ENCODE assay signal across 13 cellular contexts in the genomic region with DNA sequence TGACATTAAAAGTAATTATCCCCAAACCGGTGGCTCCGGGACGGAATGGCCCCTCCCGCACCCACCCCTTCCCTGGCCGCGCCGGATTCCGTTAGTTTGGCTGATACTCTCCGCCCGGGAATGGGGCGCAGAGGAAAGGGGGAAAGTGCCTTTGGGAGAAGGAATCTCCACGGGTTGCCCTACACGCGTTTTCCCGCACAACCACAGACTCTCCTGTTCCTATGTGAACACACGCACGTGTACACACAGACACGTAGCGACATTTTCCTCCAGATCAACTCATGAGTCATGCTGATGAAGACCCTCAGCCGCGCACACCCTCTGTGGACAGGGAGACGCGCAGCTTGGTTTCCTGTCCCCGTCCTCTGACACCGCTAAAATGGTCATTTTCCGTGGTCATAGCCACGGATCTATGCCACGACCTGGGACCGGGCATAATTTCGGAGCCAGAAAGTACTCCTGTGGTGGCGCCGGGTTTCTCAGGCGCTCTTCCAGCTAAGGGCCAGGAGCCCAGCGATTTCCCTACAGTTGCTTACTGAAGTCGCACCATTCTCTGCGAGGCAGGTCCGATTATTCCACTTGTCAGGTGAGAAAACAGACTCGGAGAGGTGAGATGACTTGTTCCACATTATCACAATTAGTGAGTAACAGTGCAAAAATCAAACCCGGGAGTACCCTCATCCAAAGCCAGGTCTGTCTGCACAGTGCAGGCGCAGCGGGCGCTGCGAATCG. TPM values are rescaled to one million over a fixed set of nuclear protein-coding genes. Genes with fewer than 3 reads are reported as not detected.
DNase-seq lines count a peak whose midpoint lies in the region; ATAC-seq and TF ChIP-seq lines count a peak whose summit lies in the region.
"Had no signal": no experiment of that assay in that cellular context is flagged by ENCODE, and none has a peak within 500 bp of the region (broad histone marks: within the 10 kb centered on the region; RNA-seq: fewer than 3 reads in every experiment).

No MANE protein-coding gene starts in this region.

- no peaks in the 10 kb centered on the region for H3K36me3 Mint-ChIP-seq in activated T-cell treated with anti-CD3 and anti-CD28 coated beads, Interleukin-2, amount 50 U/mL, for 24 hours (ENCODE audit: low read depth)
- peaks cover 2% of the 10 kb centered on the region for H3K36me3 Mint-ChIP-seq in activated B cell treated with CpG ODN at 0.5 μM for 24 hours (ENCODE audit: low read depth)

- H3K9me3 ChIP-seq in iPS-20b (ENCODE audit: insufficient read depth, low read depth, low read length): peaks cover 12% of the 10 kb centered on the region; the same call in 1 of the 2 replicates
- no peaks in the 10 kb centered on the region for H3K9me3 ChIP-seq in breast epithelium

- no peaks in the 10 kb centered on the region for H3K9me3 Mint-ChIP-seq in activated T-cell treated with anti-CD3 and anti-CD28 coated beads, Interleukin-2, amount 50 U/mL, for 24 hours
- H3K9me3 Mint-ChIP-seq in activated B cell treated with CpG ODN at 0.5 μM for 24 hours: no peaks in the 10 kb centered on the region
- H3K9me3 Mint-ChIP-seq: activated naive CD4-positive, alpha-beta T cell treated with anti-CD3 and anti-CD28 coated beads, Interleukin-2, amount 50 U/mL, for 72 hours had no signal

- H3K27ac ChIP-seq in iPS-20b (ENCODE audit: low read length) (no peak overlapping the region), breast epithelium (no peak overlapping the region)
- H3K27ac ChIP-seq: RWPE1 had no signal

- CTCF ChIA-PET in activated B cell treated with CpG ODN at 0.5 μM for 24 hours (lab: Charles Lee): no interaction called here

- DNase-seq in activated T-cell treated with anti-CD3 and anti-CD28 coated beads, Interleukin-2, amount 50 U/mL, for 24 hours: peak; percentile 31
- DNase-seq in activated T-cell treated with anti-CD3 and anti-CD28 coated beads for 4 hours (no peak), activated B cell treated with CpG ODN at 0.5 μM for 24 hours (no peak), breast epithelium (ENCODE audit: low spot score in 2 of 2) (no peak), NCI-H1092 treated with DMSO at 0.1 percent for 48 hours (lab: John Stamatoyannopoulos, UW) (no peak)
- peak; percentile 6 for DNase-seq in stimulated activated naive CD8-positive, alpha-beta T cell treated with anti-CD3 and anti-CD28 coated beads, Interleukin-15, Interleukin-2, amounts not matched to agents 100 U/mL and 50 U/mL, for 24 hours
- DNase-seq: GOT3, Karpas-422, NCI-H446 treated with DMSO at 0.1 percent for 48 hours had no signal

- peaks cover 3% of the 10 kb centered on the region; the same call in 1 of the 2 replicates for H3K4me1 ChIP-seq in iPS-20b (ENCODE audit: insufficient read depth, low read length)
- H3K4me1 ChIP-seq in breast epithelium: peaks cover 4 to 6% of the 10 kb centered on the region in 2 donors

- ATAC-seq in activated B cell treated with CpG ODN at 0.5 μM for 24 hours (ENCODE audit: low read depth) (no peak), HG03460 (IDR thresholded peaks at IDR 0.05; ENCODE audit: unreplicated experiment) (no peak)
- no peak for ATAC-seq in stimulated activated naive CD8-positive, alpha-beta T cell treated with anti-CD3 and anti-CD28 coated beads, Interleukin-15, Interleukin-2, amounts not matched to agents 100 U/mL and 50 U/mL, for 24 hours
- ATAC-seq: activated naive CD4-positive, alpha-beta T cell treated with anti-CD3 and anti-CD28 coated beads, Interleukin-2, amount 50 U/mL, for 72 hours had no signal

- no peak overlapping the region for H3K9ac ChIP-seq in iPS-20b (ENCODE audit: low read depth, low read length)

- H3K27me3 Mint-ChIP-seq in activated T-cell treated with anti-CD3 and anti-CD28 coated beads, Interleukin-2, amount 50 U/mL, for 24 hours: peaks cover 97% of the 10 kb centered on the region
- peaks cover 78% of the 10 kb centered on the region for H3K27me3 Mint-ChIP-seq in activated B cell treated with CpG ODN at 0.5 μM for 24 hours

- H3K4me3 Mint-ChIP-seq in activated T-cell treated with anti-CD3 and anti-CD28 coated beads, Interleukin-2, amount 50 U/mL, for 24 hours: peak overlapping the region; percentile 30
- H3K4me3 Mint-ChIP-seq in activated B cell treated with CpG ODN at 0.5 μM for 24 hours: peak overlapping the region; percentile 28

- H3K36me3 ChIP-seq in iPS-20b (ENCODE audit: insufficient read depth, low read depth, low read length) (no peaks in the 10 kb centered on the region), breast epithelium (no peaks in the 10 kb centered on the region)

- POLR2A ChIA-PET in activated B cell treated with CpG ODN at 0.5 μM for 24 hours (lab: Charles Lee): no interaction called here

- H3K27ac Mint-ChIP-seq in activated T-cell treated with anti-CD3 and anti-CD28 coated beads, Interleukin-2, amount 50 U/mL, for 24 hours: peak overlapping the region; percentile 55
- H3K27ac Mint-ChIP-seq in activated B cell treated with CpG ODN at 0.5 μM for 24 hours: no peak overlapping the region

- no peak for TF ChIP-seq CTCF in activated B cell treated with CpG ODN at 0.5 μM for 24 hours (IDR thresholded peaks at IDR 0.05)
- no peak for TF ChIP-seq CTCF in breast epithelium (IDR thresholded peaks at IDR 0.05)

- H3K27me3 ChIP-seq in iPS-20b (ENCODE audit: insufficient read depth, low read length) (peaks cover 100% of the 10 kb centered on the region), breast epithelium (peaks cover 9 to 100% of the 10 kb centered on the region in 2 donors)

- intact Hi-C loops in activated B cell treated with CpG ODN at 0.5 μM for 24 hours (cut with micrococcal nuclease) (loop anchor here (10.0 kb wide), 1 partner anchor 548 kb away; a partner anchor contains a TSS), breast epithelium (cut with DNase I; ENCODE audit: low total_unique reads) (no loop called here)

- H3K4me3 ChIP-seq in iPS-20b (ENCODE audit: low read length) (0 out of 2 replicates have a peak overlapping the region, but pooled peaks have one; percentile 5), breast epithelium (no peak overlapping the region)

- TF ChIP-seq POLR2A in breast epithelium (IDR thresholded peaks at IDR 0.05): no peak

- H3K4me1 Mint-ChIP-seq in activated T-cell treated with anti-CD3 and anti-CD28 coated beads, Interleukin-2, amount 50 U/mL, for 24 hours (ENCODE audit: low read depth): peaks cover 47% of the 10 kb centered on the region
- peaks cover 32% of the 10 kb centered on the region for H3K4me1 Mint-ChIP-seq in activated B cell treated with CpG ODN at 0.5 μM for 24 hours

RNA-seq across cellular contexts. Expression of a gene that starts 4.0 kb away (rescaled TPM):
- total RNA-seq in activated B cell treated with CpG ODN at 0.5 μM for 24 hours (not detected in 2 replicates), breast epithelium (under 1 TPM in 1 of 3 donors, not detected in 2; 0.16 TPM)
- total RNA-seq: activated naive CD4-positive, alpha-beta T cell treated with anti-CD3 and anti-CD28 coated beads, Interleukin-2, amount 50 U/mL, for 72 hours had no signal

Comparison
In these comparisons a context has a peak if more than half of its experiments do, and no peak if none do; other contexts are left out.
1. DNase-seq: peak in activated T-cell treated with anti-CD3 and anti-CD28 coated beads, Interleukin-2, amount 50 U/mL, for 24 hours (single experiment) and stimulated activated naive CD8-positive, alpha-beta T cell treated with anti-CD3 and anti-CD28 coated beads, Interleukin-15, Interleukin-2, amounts not matched to agents 100 U/mL and 50 U/mL, for 24 hours (single experiment); none in activated T-cell treated with anti-CD3 and anti-CD28 coated beads for 4 hours (single experiment), activated B cell treated with CpG ODN at 0.5 μM for 24 hours (single experiment), breast epithelium (0 of 2) and NCI-H1092 treated with DMSO at 0.1 percent for 48 hours (single experiment).